In the genomic region with DNA sequence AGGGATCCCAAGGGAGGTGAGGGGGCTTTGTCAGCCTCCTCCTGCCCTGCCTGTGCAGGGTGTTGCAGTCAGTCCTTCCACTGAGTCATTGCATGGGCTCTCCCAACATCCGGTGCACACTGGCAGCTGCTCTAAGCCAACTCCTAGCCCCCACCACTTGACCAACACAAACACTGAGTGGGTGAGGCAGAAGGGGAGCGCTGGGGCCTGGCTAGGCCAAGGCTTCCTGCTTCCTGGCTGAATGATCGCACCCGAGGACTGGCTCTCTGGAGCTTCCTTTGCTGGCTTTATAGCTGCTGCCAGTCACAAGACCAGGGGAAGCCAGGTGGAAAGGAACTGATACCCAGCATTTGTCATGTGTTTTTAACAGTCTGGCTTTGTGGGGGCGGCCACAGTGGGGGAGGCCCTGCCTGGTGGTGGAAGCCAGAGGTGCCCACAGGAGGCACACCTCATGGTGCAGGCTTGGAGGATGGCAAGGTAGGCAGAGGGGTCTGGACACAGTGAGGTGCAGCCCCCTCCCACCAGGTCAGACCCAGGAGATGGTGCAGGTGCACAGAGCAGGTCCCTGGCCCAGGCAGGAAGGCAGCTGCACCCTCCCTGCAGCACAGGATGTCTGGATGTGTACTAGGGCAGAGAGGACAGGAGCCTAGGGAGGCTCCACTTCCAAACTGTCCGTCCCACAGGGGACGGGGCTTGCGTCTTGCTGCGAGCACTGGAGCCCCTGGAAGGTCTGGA, we compare ENCODE assay signal across 8 cellular contexts. TPM values are rescaled to one million over a fixed set of nuclear protein-coding genes. Genes with fewer than 3 reads are reported as not detected.
DNase-seq lines count a peak whose midpoint lies in the region; ATAC-seq, FAIRE-seq and TF ChIP-seq lines count a peak whose summit lies in the region.

No MANE protein-coding gene starts in this region.

- no peaks in the 10 kb centered on the region for H3K9me3 ChIP-seq in osteoblast (ENCODE audit: low read depth, low read length)
- H3K9me3 ChIP-seq in small intestine (ENCODE audit: control insufficient read depth, low read depth) = no peaks in the 10 kb centered on the region

- peak; percentile 64 for ATAC-seq in GM21737 (IDR thresholded peaks at IDR 0.05; ENCODE audit: unreplicated experiment)

- FAIRE-seq in urothelium cell line (lab: Jason Lieb, UNC) = peak; percentile 94
- FAIRE-seq in small intestine (lab: Jason Lieb, UNC) = no peak

- H3K27me3 ChIP-seq in osteoblast (ENCODE audit: insufficient read depth, low read length) = no peaks in the 10 kb centered on the region
- H3K27me3 ChIP-seq in small intestine (ENCODE audit: control insufficient read depth in 2 of 2, insufficient read depth in 2 of 2, low read length in 2 of 2) = no peaks in the 10 kb centered on the region

- H3K27ac ChIP-seq in osteoblast (ENCODE audit: low read depth, low read length) (peak overlapping the region; percentile 75), small intestine (ENCODE audit: low read depth in 1 of 2, low read length in 1 of 2) (peak overlapping the region in 1 of 2 donors; percentile 49)

- no peak overlapping the region for H2AFZ ChIP-seq in osteoblast (ENCODE audit: low read length)

- H3K4me3 ChIP-seq in epithelial cell of proximal tubule (ENCODE audit: low read depth, low read length) (no peak overlapping the region), osteoblast (ENCODE audit: insufficient read depth, low read length) (peak overlapping the region; percentile 6), small intestine (ENCODE audit: low read depth in 1 of 2, low read length in 2 of 2) (no peak overlapping the region)

- H4K20me1 ChIP-seq in osteoblast (ENCODE audit: insufficient read depth, low read length) = peaks cover 38% of the 10 kb centered on the region

- H3K36me3 ChIP-seq in osteoblast (ENCODE audit: insufficient read depth, low read length) (peaks cover 59% of the 10 kb centered on the region), small intestine (ENCODE audit: control insufficient read depth in 2 of 2, insufficient read depth in 2 of 2, low read length in 2 of 2) (peaks cover 5% of the 10 kb centered on the region in 2 donors)

- H3K4me1 ChIP-seq in osteoblast (ENCODE audit: insufficient read depth, low read length) = peaks cover 23% of the 10 kb centered on the region
- H3K4me1 ChIP-seq in small intestine (ENCODE audit: control insufficient read depth in 2 of 2, insufficient read depth in 1 of 2, low read depth in 1 of 2, low read length in 1 of 2) = no peaks in the 10 kb centered on the region

- DNase-seq in DMS153 (lab: John Stamatoyannopoulos, UW) (peak; percentile 98), NCI-H1092 treated with DMSO at 0.1 percent for 48 hours (lab: John Stamatoyannopoulos, UW) (peak; percentile 86), epithelial cell of proximal tubule (ENCODE audit: low read depth) (peak; percentile 72), osteoblast (ENCODE audit: insufficient read length, low spot score, missing footprints) (peak; percentile 100), urothelium cell line (ENCODE audit: low spot score) (peak; percentile 85), small intestine (no peak)
- peak; percentile 85 for DNase-seq in activated CD8-positive, alpha-beta memory T cell treated with anti-CD3 and anti-CD28 coated beads for 24 hours

- WGBS in small intestine, 3 donors = 50 to 74% (median 71%) methylated on average over 9 of the region's 9 CpGs

- H3K79me2 ChIP-seq in osteoblast (ENCODE audit: insufficient read depth, low read length) = peaks cover 51% of the 10 kb centered on the region

- H3K4me2 ChIP-seq in osteoblast (ENCODE audit: insufficient read depth, low read length) = peak overlapping the region; percentile 46

- no peak for TF ChIP-seq CTCF in epithelial cell of proximal tubule (conservative IDR thresholded peaks at IDR 0.05; ENCODE audit: low read depth, low read length)
- no peak for TF ChIP-seq CTCF in osteoblast (IDR thresholded peaks at IDR 0.05; ENCODE audit: extremely low read depth, low read depth, low read length)

RNA-seq across cellular contexts. Expression of a gene that starts 6.9 kb away (rescaled TPM):
- total RNA-seq in epithelial cell of proximal tubule (92.8 and 223 TPM in 2 replicates), osteoblast (180 and 189 TPM in 2 replicates)
- 10 to 100 TPM; 67.5 to 76.7 (median 68.6) TPM for polyA plus RNA-seq in small intestine

RNA-seq across cellular contexts. Expression of a gene that starts 12.5 kb away (rescaled TPM):
- 17.5 and 21.2 TPM in 2 replicates for total RNA-seq in epithelial cell of proximal tubule
- 32.2 and 39.5 TPM in 2 replicates for total RNA-seq in osteoblast
- 10 to 100 TPM; 10.1 to 28.6 (median 21.1) TPM for polyA plus RNA-seq in small intestine

RNA-seq across cellular contexts. Expression of a gene that starts 31.3 kb away (rescaled TPM):
- total RNA-seq in epithelial cell of proximal tubule (53.9 and 78.1 TPM in 2 replicates), osteoblast (9.4 and 14.5 TPM in 2 replicates)
- 10 to 100 TPM; 27.6 to 38.2 (median 27.7) TPM for polyA plus RNA-seq in small intestine

RNA-seq across cellular contexts. Expression of a gene that starts 31.5 kb away (rescaled TPM):
- total RNA-seq in epithelial cell of proximal tubule (9.4 and 23.7 TPM in 2 replicates), osteoblast (1.4 and 2.1 TPM in 2 replicates)
- polyA plus RNA-seq in small intestine = 10 to 100 TPM in 2 of 3 donors, 1 to 10 TPM in 1; 8.1 to 19.9 (median 12.1) TPM

RNA-seq across cellular contexts. Expression of a gene that starts 53.6 kb away (rescaled TPM):
- total RNA-seq in epithelial cell of proximal tubule (12.2 and 14.4 TPM in 2 replicates), osteoblast (10.1 and 10.6 TPM in 2 replicates)
- 10 to 100 TPM in 1 of 3 donors, 1 to 10 TPM in 2; 5.9 to 22.6 (median 8.9) TPM for polyA plus RNA-seq in small intestine
